In the genomic region with DNA sequence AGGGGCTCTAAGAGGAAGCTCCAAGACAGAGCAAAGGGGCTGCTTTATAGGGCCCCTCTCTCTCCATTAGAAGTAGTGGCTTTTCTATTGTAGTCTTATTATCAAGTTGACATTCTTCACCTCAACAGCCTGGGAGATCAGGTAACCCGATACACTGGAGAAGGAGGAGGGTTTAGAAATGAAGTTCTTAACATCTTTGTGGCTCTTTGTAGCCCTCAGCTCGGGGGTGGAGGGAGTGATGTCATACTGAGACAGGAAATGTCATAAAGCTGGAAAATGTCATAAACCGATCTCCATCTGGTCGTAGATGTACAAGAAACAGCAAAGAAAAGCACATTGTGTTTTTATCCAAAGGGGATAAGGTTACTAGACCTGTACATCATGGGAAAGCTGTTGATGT, we compare ENCODE assay signal across 1 cellular context.
TF ChIP-seq lines count a peak whose summit lies in the region.

No MANE protein-coding gene starts in this region.

TF ChIP-seq in HEK293, 187 proteins besides CTCF, POLR2A, EP300 and RAD21 (continued from another document):
- TF ChIP-seq SCRT2 (tag by site-specific recombination; IDR thresholded peaks at IDR 0.05) (no peak), ZFP37 (tag by site-specific recombination; IDR thresholded peaks at IDR 0.05) (0 out of 2 replicates have a peak, but pooled peaks have one; percentile 41), SETDB1 (IDR thresholded peaks at IDR 0.05; ENCODE audit: insufficient read length, low read length) (no peak), ZNF214 (tag by site-specific recombination; IDR thresholded peaks at IDR 0.05; ENCODE audit: borderline replicate concordance) (no peak), YY1 (tag by site-specific recombination; IDR thresholded peaks at IDR 0.05) (no peak), MEIS1 (CRISPR knock-in tag; IDR thresholded peaks at IDR 0.05; ENCODE audit: borderline replicate concordance) (no peak), KLF8 (tag by site-specific recombination; IDR thresholded peaks at IDR 0.05) (no peak), ZNF747 (tag by site-specific recombination; IDR thresholded peaks at IDR 0.05) (no peak), ZNF555 (tag by site-specific recombination; conservative IDR thresholded peaks at IDR 0.05) (no peak), ZNF335 (tag by site-specific recombination; conservative IDR thresholded peaks at IDR 0.05) (0 out of 2 replicates have a peak, but pooled peaks have one; percentile 27), ZNF146 (tag by site-specific recombination; IDR thresholded peaks at IDR 0.05) (no peak), ZNF404 (tag by site-specific recombination; IDR thresholded peaks at IDR 0.05) (no peak), ZBTB8A (tag by site-specific recombination; IDR thresholded peaks at IDR 0.05) (peak; percentile 14; the same call in 1 of the 2 replicates), ZNF549 (tag by site-specific recombination; IDR thresholded peaks at IDR 0.05) (no peak)
- TF ChIP-seq, protein P1, sequence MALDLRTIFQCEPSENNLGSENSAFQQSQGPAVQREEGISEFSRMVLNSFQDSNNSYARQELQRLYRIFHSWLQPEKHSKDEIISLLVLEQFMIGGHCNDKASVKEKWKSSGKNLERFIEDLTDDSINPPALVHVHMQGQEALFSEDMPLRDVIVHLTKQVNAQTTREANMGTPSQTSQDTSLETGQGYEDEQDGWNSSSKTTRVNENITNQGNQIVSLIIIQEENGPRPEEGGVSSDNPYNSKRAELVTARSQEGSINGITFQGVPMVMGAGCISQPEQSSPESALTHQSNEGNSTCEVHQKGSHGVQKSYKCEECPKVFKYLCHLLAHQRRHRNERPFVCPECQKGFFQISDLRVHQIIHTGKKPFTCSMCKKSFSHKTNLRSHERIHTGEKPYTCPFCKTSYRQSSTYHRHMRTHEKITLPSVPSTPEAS (tag by site-specific recombination; IDR thresholded peaks at IDR 0.05): no peak
- TF ChIP-seq, protein P2, sequence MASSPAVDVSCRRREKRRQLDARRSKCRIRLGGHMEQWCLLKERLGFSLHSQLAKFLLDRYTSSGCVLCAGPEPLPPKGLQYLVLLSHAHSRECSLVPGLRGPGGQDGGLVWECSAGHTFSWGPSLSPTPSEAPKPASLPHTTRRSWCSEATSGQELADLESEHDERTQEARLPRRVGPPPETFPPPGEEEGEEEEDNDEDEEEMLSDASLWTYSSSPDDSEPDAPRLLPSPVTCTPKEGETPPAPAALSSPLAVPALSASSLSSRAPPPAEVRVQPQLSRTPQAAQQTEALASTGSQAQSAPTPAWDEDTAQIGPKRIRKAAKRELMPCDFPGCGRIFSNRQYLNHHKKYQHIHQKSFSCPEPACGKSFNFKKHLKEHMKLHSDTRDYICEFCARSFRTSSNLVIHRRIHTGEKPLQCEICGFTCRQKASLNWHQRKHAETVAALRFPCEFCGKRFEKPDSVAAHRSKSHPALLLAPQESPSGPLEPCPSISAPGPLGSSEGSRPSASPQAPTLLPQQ (tag by site-specific recombination; IDR thresholded peaks at IDR 0.05): 0 out of 2 replicates have a peak, but pooled peaks have one; percentile 10
- TF ChIP-seq, protein P3, sequence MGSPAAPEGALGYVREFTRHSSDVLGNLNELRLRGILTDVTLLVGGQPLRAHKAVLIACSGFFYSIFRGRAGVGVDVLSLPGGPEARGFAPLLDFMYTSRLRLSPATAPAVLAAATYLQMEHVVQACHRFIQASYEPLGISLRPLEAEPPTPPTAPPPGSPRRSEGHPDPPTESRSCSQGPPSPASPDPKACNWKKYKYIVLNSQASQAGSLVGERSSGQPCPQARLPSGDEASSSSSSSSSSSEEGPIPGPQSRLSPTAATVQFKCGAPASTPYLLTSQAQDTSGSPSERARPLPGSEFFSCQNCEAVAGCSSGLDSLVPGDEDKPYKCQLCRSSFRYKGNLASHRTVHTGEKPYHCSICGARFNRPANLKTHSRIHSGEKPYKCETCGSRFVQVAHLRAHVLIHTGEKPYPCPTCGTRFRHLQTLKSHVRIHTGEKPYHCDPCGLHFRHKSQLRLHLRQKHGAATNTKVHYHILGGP (tag by site-specific recombination; IDR thresholded peaks at IDR 0.05): no peak
